9 cellular contexts compared by ENCODE assay signal in the genomic region with DNA sequence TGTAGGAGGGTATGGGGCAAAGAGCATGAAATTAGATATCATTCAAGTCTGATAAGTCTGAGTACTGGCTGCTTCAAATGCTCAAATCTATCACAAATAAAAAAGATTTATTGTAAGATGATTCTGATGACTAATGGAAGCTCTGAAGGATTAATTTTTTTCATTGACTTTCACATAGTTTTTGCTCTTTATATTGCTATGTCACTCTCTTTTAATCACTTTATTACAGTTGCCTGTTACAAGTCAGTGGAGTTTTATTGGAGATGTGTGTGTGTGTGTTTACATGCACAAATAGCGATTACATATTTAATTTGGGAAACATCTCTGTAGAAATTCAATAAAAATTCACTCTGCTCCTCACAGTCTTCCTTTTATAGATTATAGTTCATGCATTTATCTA.
"Had no signal": no experiment of that assay in that cellular context is flagged by ENCODE, and none has a peak within 500 bp of the region (broad histone marks: within the 10 kb centered on the region; RNA-seq: fewer than 3 reads in every experiment).

No MANE protein-coding gene starts in this region.

- H3K27ac ChIP-seq: GM23248 had no signal

- DNase-seq: GM23248, GOT3, H7, HFFc6, IMR-90, KG1 had no signal

- ATAC-seq: HCT116, K562 had no signal

- H3K4me1 ChIP-seq: HAP-1 had no signal

- H3K4me3 ChIP-seq: GM23248, HAP-1, K562 had no signal

- H2AFZ ChIP-seq: GM23248 had no signal

- H3K9ac ChIP-seq: GM23248 had no signal

- H3K9me3 ChIP-seq: HAP-1 had no signal
